Comparison of ENCODE assay signal across 17 cellular contexts in genomic region chr3:96931491-96931890, GRCh38.
DNase-seq lines count a peak whose midpoint lies in the region; ATAC-seq and TF ChIP-seq lines count a peak whose summit lies in the region.
"Had no signal": no experiment of that assay in that cellular context is flagged by ENCODE, and none has a peak within 500 bp of the region (broad histone marks: within the 10 kb centered on the region; RNA-seq: fewer than 3 reads in every experiment).

No MANE protein-coding gene starts in this region.

- H3K9me3 ChIP-seq in GM23248 (ENCODE audit: low read depth) = no peaks in the 10 kb centered on the region

- no peak overlapping the region for H3K4me3 Mint-ChIP-seq in stimulated activated naive CD8-positive, alpha-beta T cell treated with anti-CD3 and anti-CD28 coated beads, Interleukin-15, amount 100 ng/mL, for 72 hours
- H3K4me3 Mint-ChIP-seq: T-cell had no signal

- in situ Hi-C loops in GM23248 (cut with MboI) = no loop called here

- no peaks in the 10 kb centered on the region for H3K4me1 Mint-ChIP-seq in stimulated activated naive CD8-positive, alpha-beta T cell treated with anti-CD3 and anti-CD28 coated beads, Interleukin-15, amount 100 ng/mL, for 72 hours
- H3K4me1 Mint-ChIP-seq: T-cell had no signal

- no peaks in the 10 kb centered on the region for H3K27me3 ChIP-seq in GM23248 (replicated peaks; ENCODE audit: insufficient read depth)
- H3K27me3 ChIP-seq: BLaER1 treated with 17β-estradiol and CSF1 and Interleukin-3, amounts not matched to agents 10 nM and 100 nM had no signal

- no peak overlapping the region for H3K27ac Mint-ChIP-seq in stimulated activated naive CD8-positive, alpha-beta T cell treated with anti-CD3 and anti-CD28 coated beads, Interleukin-15, amount 100 ng/mL, for 72 hours
- H3K27ac Mint-ChIP-seq: T-cell had no signal

- DNase-seq in NCI-H2081 (lab: John Stamatoyannopoulos, UW) = peak; percentile 6 to 7
- DNase-seq in NCI-H2081 treated with DMSO at 0.1 percent for 48 hours (lab: John Stamatoyannopoulos, UW) = no peak
- DNase-seq in GM23248 = peak; percentile 3
- DNase-seq in SK-N-DZ (ENCODE audit: low spot score) = peak; percentile 23
- peak; percentile 51 for DNase-seq in posterior vena cava (ENCODE audit: low spot score)
- no peak for DNase-seq in foreskin fibroblast
- DNase-seq in stimulated activated naive CD8-positive, alpha-beta T cell treated with anti-CD3 and anti-CD28 coated beads, Interleukin-15, amount 100 ng/mL, for 72 hours = no peak
- DNase-seq: 8988T, DND-41, GDM1, KG1, NCI-H1105 treated with DMSO at 0.1 percent for 48 hours, NCI-H226, RPMI8226, T-cell had no signal

- H2AFZ ChIP-seq in GM23248 = no peak overlapping the region

- no peaks in the 10 kb centered on the region for H3K36me3 ChIP-seq in GM23248 (ENCODE audit: low read depth)
- H3K36me3 ChIP-seq: BLaER1 treated with 17β-estradiol and CSF1 and Interleukin-3, amounts not matched to agents 10 nM and 100 nM had no signal

- no peak for ATAC-seq in HG03342 (IDR thresholded peaks at IDR 0.05; ENCODE audit: unreplicated experiment)
- ATAC-seq in stimulated activated naive CD8-positive, alpha-beta T cell treated with anti-CD3 and anti-CD28 coated beads, Interleukin-15, amount 100 ng/mL, for 72 hours = no peak
- ATAC-seq: T-cell had no signal

- no peaks in the 10 kb centered on the region for H4K20me1 ChIP-seq in GM23248 (ENCODE audit: insufficient read depth)
- H4K20me1 ChIP-seq: BLaER1 treated with 17β-estradiol and CSF1 and Interleukin-3, amounts not matched to agents 10 nM and 100 nM had no signal

- intact Hi-C loops in posterior vena cava (cut with DNase I) = no loop called here

- H3K9me2 ChIP-seq in GM23248 (ENCODE audit: insufficient read depth) = no peaks in the 10 kb centered on the region

- H3K4me2 ChIP-seq in GM23248 (ENCODE audit: unreplicated experiment) = no peak overlapping the region
- H3K4me2 ChIP-seq: BLaER1 treated with 17β-estradiol and CSF1 and Interleukin-3, amounts not matched to agents 10 nM and 100 nM had no signal

- no peaks in the 10 kb centered on the region for H3K79me2 ChIP-seq in GM23248 (ENCODE audit: insufficient read depth)

- H3K9me3 Mint-ChIP-seq in stimulated activated naive CD8-positive, alpha-beta T cell treated with anti-CD3 and anti-CD28 coated beads, Interleukin-15, amount 100 ng/mL, for 72 hours = peaks cover 19 to 39% of the 10 kb centered on the region in 2 donors

- TF ChIP-seq CTCF in foreskin fibroblast (IDR thresholded peaks at IDR 0.05; ENCODE audit: low read depth, low read length) = no peak

- H3K27ac ChIP-seq in GM23248 = no peak overlapping the region
- H3K27ac ChIP-seq: BLaER1 treated with 17β-estradiol and CSF1 and Interleukin-3, amounts not matched to agents 10 nM and 100 nM had no signal

- H3K27me3 Mint-ChIP-seq in stimulated activated naive CD8-positive, alpha-beta T cell treated with anti-CD3 and anti-CD28 coated beads, Interleukin-15, amount 100 ng/mL, for 72 hours = no peaks in the 10 kb centered on the region
- H3K27me3 Mint-ChIP-seq: T-cell had no signal

- H3K4me3 ChIP-seq in GM23248 (no peak overlapping the region), foreskin fibroblast (ENCODE audit: low read depth in 1 of 2, low read length in 2 of 2) (no peak overlapping the region)
- H3K4me3 ChIP-seq: BLaER1 treated with 17β-estradiol and CSF1 and Interleukin-3, amounts not matched to agents 10 nM and 100 nM had no signal

- no peaks in the 10 kb centered on the region for H3K4me1 ChIP-seq in GM23248 (ENCODE audit: insufficient read depth)
- H3K4me1 ChIP-seq: BLaER1 treated with 17β-estradiol and CSF1 and Interleukin-3, amounts not matched to agents 10 nM and 100 nM had no signal

- WGBS in GM23248 (ENCODE audit: low coverage in 1 of 2, low lambda C conversion rate in 2 of 2, missing lambda C conversion rate in 2 of 2), 2 experiments = 25 to 45% methylated on average over 3 of the region's 3 CpGs

- no peak overlapping the region for H3K9ac ChIP-seq in GM23248
- H3K9ac ChIP-seq: BLaER1 treated with 17β-estradiol and CSF1 and Interleukin-3, amounts not matched to agents 10 nM and 100 nM had no signal

- H3F3A ChIP-seq in GM23248 (ENCODE audit: insufficient read depth) = no peaks in the 10 kb centered on the region

Comparison
In these comparisons a context has a peak if more than half of its experiments do, and no peak if none do; other contexts are left out.
1. DNase-seq: peak in NCI-H2081 (2 of 2), GM23248 (single experiment), SK-N-DZ (single experiment) and posterior vena cava (single experiment); none in NCI-H2081 treated with DMSO at 0.1 percent for 48 hours (single experiment), foreskin fibroblast (0 of 2) and stimulated activated naive CD8-positive, alpha-beta T cell treated with anti-CD3 and anti-CD28 coated beads, Interleukin-15, amount 100 ng/mL, for 72 hours (0 of 2).